In genomic region chr9:36813149-36813548, GRCh38 we compare ENCODE assay signal across 25 cellular contexts.
"Had no signal": no experiment of that assay in that cellular context is flagged by ENCODE, and none has a peak within 500 bp of the region (broad histone marks: within the 10 kb centered on the region; RNA-seq: fewer than 3 reads in every experiment).

No MANE protein-coding gene starts in this region.

- H3K9me3 ChIP-seq: adrenal gland, Peyer's patch, SJCRH30, SK-N-SH had no signal

- H3K4me3 ChIP-seq: adrenal gland, breast epithelium, K562, Peyer's patch, SJCRH30 had no signal

- DNase-seq: activated CD4-positive, alpha-beta memory T cell treated with anti-CD3 and anti-CD28 coated beads, Interleukin-2, amount 10 ng/mL, durations not matched to agents 7 days and 5 days; activated CD4-positive, alpha-beta T cell treated with anti-CD3 and anti-CD28 coated beads, Interleukin-2, amount 50 U/mL, for 1 hour; activated CD4-positive, CD25-positive, alpha-beta regulatory T cell; activated naive CD4-positive, alpha-beta T cell treated with anti-CD3 and anti-CD28 coated beads, Interleukin-2, amount 50 U/mL, for 16 hours; activated naive CD8-positive, alpha-beta T cell treated with anti-CD3 and anti-CD28 coated beads, Interleukin-2, amount 10 ng/mL, durations not matched to agents 7 days and 5 days; activated T-cell treated with anti-CD3 and anti-CD28 coated beads for 4 hours; activated T-cell treated with anti-CD3 and anti-CD28 coated beads, Interleukin-2, amount 50 U/mL, for 48 hours; anterior cingulate cortex; central memory CD4-positive, alpha-beta T cell; Karpas-422; NCI-H1417; NCI-H1930; NCI-H345; NCI-H510A; NCI-H82; Peyer's patch; Right ventricle myocardium superior; SJCRH30; SK-N-SH; T-helper 1 cell had no signal

- H3K27me3 ChIP-seq: adrenal gland, SJCRH30 had no signal

- H3K36me3 ChIP-seq: adrenal gland, breast epithelium, Peyer's patch, SJCRH30 had no signal

- H3K4me1 ChIP-seq: breast epithelium, Peyer's patch, SJCRH30 had no signal

- H3K9ac ChIP-seq: SK-N-SH had no signal

- H3K27ac ChIP-seq: adrenal gland, breast epithelium, Peyer's patch, RWPE1, SJCRH30, VCaP had no signal
